In genomic region chr7:20275637-20276036, GRCh38 we compare ENCODE assay signal across 23 cellular contexts. TPM values are rescaled to one million over a fixed set of nuclear protein-coding genes. Genes with fewer than 3 reads are reported as not detected.
"Had no signal": no experiment of that assay in that cellular context is flagged by ENCODE, and none has a peak within 500 bp of the region (broad histone marks: within the 10 kb centered on the region; RNA-seq: fewer than 3 reads in every experiment).

No MANE protein-coding gene starts in this region.

- H3K9me3 ChIP-seq: colonic mucosa, lower lobe of right lung, right lobe of liver, testis, vagina had no signal

- ATAC-seq: activated T-helper 17 cell treated with anti-CD3 and anti-CD28 coated beads, Interleukin-2, amount 50 U/mL, for 72 hours; effector memory CD8-positive, alpha-beta T cell; esophagus mucosa; heart right ventricle; lower lobe of right lung; right lobe of liver had no signal

- H2AFZ ChIP-seq: neural progenitor cell had no signal

- H3K9me3 Mint-ChIP-seq: activated T-cell treated with anti-CD3 and anti-CD28 coated beads, Interleukin-2, amount 50 U/mL, for 24 hours; activated T-helper 17 cell treated with anti-CD3 and anti-CD28 coated beads, Interleukin-2, amount 50 U/mL, for 72 hours; naive thymus-derived CD8-positive, alpha-beta T cell; neural progenitor cell; stimulated activated naive B cell treated with anti-CD40 and anti-IgM and Interleukin-4, amounts not matched to agents 10 μg/mL and 1 μg/mL and 100 μg/mL, for 72 hours; type B pancreatic cell had no signal

- H3K27ac Mint-ChIP-seq: activated naive CD8-positive, alpha-beta T cell; activated T-cell treated with anti-CD3 and anti-CD28 coated beads, Interleukin-2, amount 50 U/mL, for 24 hours; activated T-helper 17 cell treated with anti-CD3 and anti-CD28 coated beads, Interleukin-2, amount 50 U/mL, for 72 hours; effector memory CD8-positive, alpha-beta T cell; naive thymus-derived CD8-positive, alpha-beta T cell; neural progenitor cell; stimulated activated naive B cell treated with anti-CD40 and anti-IgM and Interleukin-4, amounts not matched to agents 10 μg/mL and 1 μg/mL and 100 μg/mL, for 72 hours; type B pancreatic cell had no signal

- H3K4me3 Mint-ChIP-seq: activated naive CD8-positive, alpha-beta T cell; activated T-cell treated with anti-CD3 and anti-CD28 coated beads, Interleukin-2, amount 50 U/mL, for 24 hours; activated T-helper 17 cell treated with anti-CD3 and anti-CD28 coated beads, Interleukin-2, amount 50 U/mL, for 72 hours; effector memory CD8-positive, alpha-beta T cell; naive thymus-derived CD8-positive, alpha-beta T cell; neural progenitor cell; stimulated activated naive B cell treated with anti-CD40 and anti-IgM and Interleukin-4, amounts not matched to agents 10 μg/mL and 1 μg/mL and 100 μg/mL, for 72 hours; type B pancreatic cell had no signal

- H3K27me3 ChIP-seq: colonic mucosa, dorsolateral prefrontal cortex, heart right ventricle, neural progenitor cell, right lobe of liver, testis, vagina had no signal

- H3K4me1 Mint-ChIP-seq: activated T-helper 17 cell treated with anti-CD3 and anti-CD28 coated beads, Interleukin-2, amount 50 U/mL, for 72 hours; naive thymus-derived CD8-positive, alpha-beta T cell; neural progenitor cell had no signal

- H3K36me3 ChIP-seq: colonic mucosa, heart right ventricle, lower lobe of right lung, neural progenitor cell, right lobe of liver, vagina had no signal

- H3K4me2 ChIP-seq: neural progenitor cell, smooth muscle cell had no signal

- H3K27me3 Mint-ChIP-seq: activated naive CD8-positive, alpha-beta T cell; activated T-cell treated with anti-CD3 and anti-CD28 coated beads, Interleukin-2, amount 50 U/mL, for 24 hours; activated T-helper 17 cell treated with anti-CD3 and anti-CD28 coated beads, Interleukin-2, amount 50 U/mL, for 72 hours; effector memory CD8-positive, alpha-beta T cell; naive thymus-derived CD8-positive, alpha-beta T cell; stimulated activated naive B cell treated with anti-CD40 and anti-IgM and Interleukin-4, amounts not matched to agents 10 μg/mL and 1 μg/mL and 100 μg/mL, for 72 hours; type B pancreatic cell had no signal

- DNase-seq: activated T-cell treated with anti-CD3 and anti-CD28 coated beads, Interleukin-2, amount 50 U/mL, for 24 hours; amniotic stem cell; colonic mucosa; dorsolateral prefrontal cortex; effector memory CD8-positive, alpha-beta T cell; heart right ventricle; islet precursor cell; lower lobe of right lung; naive thymus-derived CD8-positive, alpha-beta T cell; posterior cingulate gyrus; right lobe of liver; stimulated activated CD4-positive, alpha-beta T cell treated with anti-CD3 and anti-CD28 coated beads, Interleukin-2, amount 100 ng/mL, for 48 hours; stimulated activated CD8-positive, alpha-beta memory T cell treated with anti-CD3 and anti-CD28 coated beads, Interleukin-4, amount 100 ng/mL, for 48 hours; stimulated activated naive B cell treated with anti-CD40 and anti-IgM and Interleukin-4, amounts not matched to agents 10 μg/mL and 1 μg/mL and 100 μg/mL, for 72 hours; testis had no signal

- H3K4me1 ChIP-seq: colonic mucosa, lower lobe of right lung, right lobe of liver had no signal

- H3K4me3 ChIP-seq: colonic mucosa, dorsolateral prefrontal cortex, heart right ventricle, lower lobe of right lung, neural progenitor cell, right lobe of liver, smooth muscle cell, testis, vagina had no signal

- H3K36me3 Mint-ChIP-seq: activated naive CD8-positive, alpha-beta T cell; naive thymus-derived CD8-positive, alpha-beta T cell; neural progenitor cell; stimulated activated naive B cell treated with anti-CD40 and anti-IgM and Interleukin-4, amounts not matched to agents 10 μg/mL and 1 μg/mL and 100 μg/mL, for 72 hours; type B pancreatic cell had no signal

- H3K27ac ChIP-seq: colonic mucosa, dorsolateral prefrontal cortex, heart right ventricle, lower lobe of right lung, neural progenitor cell, right lobe of liver, testis, vagina had no signal

- H3K9ac ChIP-seq: neural progenitor cell had no signal

RNA-seq across cellular contexts. Expression of gene ITGB8, which starts 55.1 kb away (rescaled TPM):
- total RNA-seq: naive thymus-derived CD8-positive, alpha-beta T cell had no signal
- polyA plus RNA-seq: naive thymus-derived CD8-positive, alpha-beta T cell had no signal

RNA-seq across cellular contexts. Expression of gene MACC1, which starts 58.5 kb away (rescaled TPM):
- total RNA-seq: endothelial cell of umbilical vein had no signal
- polyA plus RNA-seq: endothelial cell of umbilical vein; naive thymus-derived CD8-positive, alpha-beta T cell; smooth muscle cell had no signal
